ENCODE assay signal across 9 cellular contexts in genomic region chr14:90300649-90301048, GRCh38. TPM values are rescaled to one million over a fixed set of nuclear protein-coding genes. Genes with fewer than 3 reads are reported as not detected.
DNase-seq lines count a peak whose midpoint lies in the region; ATAC-seq, FAIRE-seq and TF ChIP-seq lines count a peak whose summit lies in the region.
"Had no signal": no experiment of that assay in that cellular context is flagged by ENCODE, and none has a peak within 500 bp of the region (broad histone marks: within the 10 kb centered on the region; RNA-seq: fewer than 3 reads in every experiment).

No MANE protein-coding gene starts in this region.

- H3K27ac ChIP-seq in caudate nucleus (ENCODE audit: low read depth, low read length) (peak overlapping the region; percentile 98), trophoblast cell (ENCODE audit: low read depth, low read length) (no peak overlapping the region)

- no peak overlapping the region for H2BK5ac ChIP-seq in trophoblast cell (ENCODE audit: low read depth, low read length, poor library complexity)

- H4K91ac ChIP-seq in trophoblast cell (ENCODE audit: low read depth, low read length) = no peak overlapping the region

- H3K36me3 ChIP-seq in trophoblast cell (ENCODE audit: control insufficient read depth in 1 of 2, insufficient read depth in 2 of 2, low read length in 2 of 2) = peaks cover 10 to 19% of the 10 kb centered on the region in 2 experiments

- H3K79me1 ChIP-seq in trophoblast cell (ENCODE audit: low read length) = no peaks in the 10 kb centered on the region

- no peak overlapping the region for H4K12ac ChIP-seq in trophoblast cell (ENCODE audit: low read depth, low read length)

- intact Hi-C loops in sciatic nerve (cut with DNase I) = no loop called here

- FAIRE-seq in H54 (lab: Jason Lieb, UNC) = no peak
- FAIRE-seq: H1 had no signal

- H2BK120ac ChIP-seq in trophoblast cell (ENCODE audit: insufficient read depth, low read length, poor library complexity) = no peak overlapping the region

- H4K8ac ChIP-seq in trophoblast cell (ENCODE audit: low read depth, low read length) = no peak overlapping the region

- no peak overlapping the region for H3K14ac ChIP-seq in trophoblast cell (ENCODE audit: low read length)

- no peaks in the 10 kb centered on the region for H3K9me3 ChIP-seq in trophoblast cell (ENCODE audit: insufficient read depth, low read depth, low read length)

- H3K4me3 ChIP-seq in trophoblast cell (ENCODE audit: low read depth, low read length) = no peak overlapping the region

- H2AFZ ChIP-seq in trophoblast cell (ENCODE audit: insufficient read depth, low read length, poor library complexity) = no peak overlapping the region

- peak; percentile 48 for ATAC-seq in sciatic nerve
- no peak for ATAC-seq in GM18502 (IDR thresholded peaks at IDR 0.05; ENCODE audit: poor library complexity, unreplicated experiment)

- no peak overlapping the region for H2BK12ac ChIP-seq in trophoblast cell (ENCODE audit: low read length)

- H3K27me3 ChIP-seq in trophoblast cell (ENCODE audit: insufficient read depth, low read length) = no peaks in the 10 kb centered on the region

- H3K4ac ChIP-seq in trophoblast cell (ENCODE audit: low read depth, low read length) = no peak overlapping the region

- no peak for TF ChIP-seq POLR2A in H54 (IDR thresholded peaks at IDR 0.05; ENCODE audit: low read depth, low read length)

- DNase-seq in H54 (ENCODE audit: insufficient read length, low spot score) = peak; percentile 38
- DNase-seq in OCI-M1 (lab: John Stamatoyannopoulos, UW) = peak; percentile 54
- DNase-seq in caudate nucleus (lab: John Stamatoyannopoulos, UW) = peak in 1 of 61 donors; percentile 16
- no peak for DNase-seq in sciatic nerve (ENCODE audit: low spot score)
- no peak for DNase-seq in trophoblast cell
- no peak for DNase-seq in DMS79 (lab: John Stamatoyannopoulos, UW)
- DNase-seq: naive B cell had no signal

- H3K18ac ChIP-seq in trophoblast cell (ENCODE audit: low read length) = no peak overlapping the region

- H3K79me2 ChIP-seq in trophoblast cell (ENCODE audit: control insufficient read depth, insufficient read depth, low read length, poor library complexity) = no peaks in the 10 kb centered on the region

- WGBS in trophoblast cell (ENCODE audit: extremely low coverage, insufficient coverage, insufficient read length) = no CpG with 5 or more reads among the region's 1 CpG

- H2AK5ac ChIP-seq in trophoblast cell (ENCODE audit: low read length) = no peak overlapping the region

- no peak overlapping the region for H3K23ac ChIP-seq in trophoblast cell (ENCODE audit: low read length)

- no peaks in the 10 kb centered on the region for H3K4me1 ChIP-seq in trophoblast cell (ENCODE audit: control insufficient read depth in 1 of 2, insufficient read depth in 2 of 2, low read length in 2 of 2)

- H3K9ac ChIP-seq in trophoblast cell (ENCODE audit: low read length) = no peak overlapping the region

- H3K4me2 ChIP-seq in trophoblast cell (ENCODE audit: low read length) = no peak overlapping the region

RNA-seq across cellular contexts. Expression of gene NRDE2, which starts 31.1 kb away (rescaled TPM):
- total RNA-seq in sciatic nerve = 32.1 TPM
- 5.8 and 6.0 TPM in 2 replicates for polyA plus RNA-seq in trophoblast cell (2013)

RNA-seq across cellular contexts. Expression of gene PSMC1, which starts 44.3 kb away (rescaled TPM):
- 82.9 TPM for total RNA-seq in sciatic nerve
- polyA plus RNA-seq in trophoblast cell (2013) = 165 and 168 TPM in 2 replicates

Comparison
In these comparisons a context has a peak if more than half of its experiments do, and no peak if none do; other contexts are left out.
1. DNase-seq: peak in H54 (single experiment) and OCI-M1 (single experiment); none in sciatic nerve (single experiment), trophoblast cell (0 of 2) and DMS79 (single experiment).